ENCODE assay signal across 1 cellular context in the genomic region with DNA sequence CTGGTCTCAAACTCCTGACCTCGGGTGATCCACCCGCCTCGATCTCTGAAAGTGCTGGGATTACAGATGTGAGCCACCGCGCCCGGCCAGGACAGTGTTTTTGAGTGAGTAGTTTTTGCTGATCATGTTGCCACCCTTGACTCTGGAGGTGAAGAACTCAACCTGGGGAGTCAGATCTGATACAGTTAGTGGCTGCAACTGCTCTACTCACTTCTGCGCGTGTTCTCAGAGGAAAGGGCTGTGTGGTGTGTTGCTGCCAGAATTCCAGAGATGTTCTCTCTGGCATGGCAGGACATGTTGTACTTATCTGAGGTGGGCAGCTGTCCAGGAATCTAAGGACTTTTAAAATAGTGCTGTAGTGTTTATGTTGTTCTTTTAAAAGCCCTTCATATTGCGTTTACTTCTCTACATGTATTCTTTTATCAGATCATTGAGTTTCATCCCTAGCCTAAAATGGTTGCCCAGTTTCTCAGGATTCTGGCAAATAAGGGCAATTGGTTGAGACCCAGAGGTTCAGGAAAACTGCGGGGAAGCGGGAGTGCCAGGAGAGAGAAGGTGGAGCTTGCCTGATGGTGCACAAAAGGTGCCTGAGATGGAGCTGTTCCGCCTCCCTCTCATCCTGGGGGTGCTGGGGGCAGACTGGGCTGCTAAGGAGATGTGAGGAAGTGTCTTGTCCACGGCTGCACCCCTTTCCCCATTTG.
TF ChIP-seq lines count a peak whose summit lies in the region.

No MANE protein-coding gene starts in this region.

TF ChIP-seq in IMR-90, 13 proteins besides CTCF, POLR2A, EP300 and RAD21 (continued from another document):
- TF ChIP-seq, protein P1, sequence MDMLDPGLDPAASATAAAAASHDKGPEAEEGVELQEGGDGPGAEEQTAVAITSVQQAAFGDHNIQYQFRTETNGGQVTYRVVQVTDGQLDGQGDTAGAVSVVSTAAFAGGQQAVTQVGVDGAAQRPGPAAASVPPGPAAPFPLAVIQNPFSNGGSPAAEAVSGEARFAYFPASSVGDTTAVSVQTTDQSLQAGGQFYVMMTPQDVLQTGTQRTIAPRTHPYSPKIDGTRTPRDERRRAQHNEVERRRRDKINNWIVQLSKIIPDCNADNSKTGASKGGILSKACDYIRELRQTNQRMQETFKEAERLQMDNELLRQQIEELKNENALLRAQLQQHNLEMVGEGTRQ (IDR thresholded peaks at IDR 0.05; ENCODE audit: low read depth, low read length) = no peak
- TF ChIP-seq MXI1 (IDR thresholded peaks at IDR 0.05; ENCODE audit: borderline replicate concordance, low read depth, low read length) = no peak
- TF ChIP-seq SMC3 (IDR thresholded peaks at IDR 0.05; ENCODE audit: low read depth, low read length) = no peak
- TF ChIP-seq RCOR1 (IDR thresholded peaks at IDR 0.05; ENCODE audit: insufficient replicate concordance, low read length) = no peak
- TF ChIP-seq NFE2L2 (IDR thresholded peaks at IDR 0.05; ENCODE audit: low read depth, low read length) = no peak
- no peak for TF ChIP-seq MAFK (IDR thresholded peaks at IDR 0.05; ENCODE audit: low read depth, low read length)
- TF ChIP-seq, protein P2, sequence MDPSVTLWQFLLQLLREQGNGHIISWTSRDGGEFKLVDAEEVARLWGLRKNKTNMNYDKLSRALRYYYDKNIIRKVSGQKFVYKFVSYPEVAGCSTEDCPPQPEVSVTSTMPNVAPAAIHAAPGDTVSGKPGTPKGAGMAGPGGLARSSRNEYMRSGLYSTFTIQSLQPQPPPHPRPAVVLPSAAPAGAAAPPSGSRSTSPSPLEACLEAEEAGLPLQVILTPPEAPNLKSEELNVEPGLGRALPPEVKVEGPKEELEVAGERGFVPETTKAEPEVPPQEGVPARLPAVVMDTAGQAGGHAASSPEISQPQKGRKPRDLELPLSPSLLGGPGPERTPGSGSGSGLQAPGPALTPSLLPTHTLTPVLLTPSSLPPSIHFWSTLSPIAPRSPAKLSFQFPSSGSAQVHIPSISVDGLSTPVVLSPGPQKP (IDR thresholded peaks at IDR 0.05; ENCODE audit: borderline replicate concordance, low read depth, low read length) = no peak
